In genomic region chr14:51328089-51328941, GRCh38 we compare ENCODE assay signal across 9 cellular contexts.
DNase-seq lines count a peak whose midpoint lies in the region; ATAC-seq, FAIRE-seq and TF ChIP-seq lines count a peak whose summit lies in the region.
"Had no signal": no experiment of that assay in that cellular context is flagged by ENCODE, and none has a peak within 500 bp of the region (broad histone marks: within the 10 kb centered on the region; RNA-seq: fewer than 3 reads in every experiment).

No MANE protein-coding gene starts in this region.

- peak; percentile 79 for FAIRE-seq in bronchial epithelial cell (lab: Jason Lieb, UNC)

- no peaks in the 10 kb centered on the region for H3K9me3 Mint-ChIP-seq in activated T-cell treated with anti-CD3 and anti-CD28 coated beads, Interleukin-2, amount 50 U/mL, for 4 hours
- H3K9me3 Mint-ChIP-seq in neural crest cell, result no peaks in the 10 kb centered on the region
- H3K9me3 Mint-ChIP-seq in CD4-positive, alpha-beta T cell, result no peaks in the 10 kb centered on the region

- no peak overlapping the region for H3K4me3 Mint-ChIP-seq in activated T-cell treated with anti-CD3 and anti-CD28 coated beads, Interleukin-2, amount 50 U/mL, for 4 hours
- H3K4me3 Mint-ChIP-seq in neural crest cell, result no peak overlapping the region
- H3K4me3 Mint-ChIP-seq in CD4-positive, alpha-beta T cell, result no peak overlapping the region

- POLR2A ChIA-PET in CD4-positive, alpha-beta T cell (lab: Charles Lee), result no interaction called here

- H3K4me3 ChIP-seq in bronchial epithelial cell (ENCODE audit: low read depth, low read length) (no peak overlapping the region), aorta (ENCODE audit: low read length in 2 of 2) (no peak overlapping the region)

- 17 to 23% methylated on average over 9 of the region's 9 CpGs for WGBS in aorta, 2 donors

- CTCF ChIA-PET in CD4-positive, alpha-beta T cell (lab: Charles Lee), result no interaction called here

- peak; percentile 77 to 87 for ATAC-seq in activated T-cell treated with anti-CD3 and anti-CD28 coated beads, Interleukin-2, amount 50 U/mL, for 4 hours
- ATAC-seq in aorta (ENCODE audit: low FRiP score) (peak; percentile 74), GM21526 (IDR thresholded peaks at IDR 0.05; ENCODE audit: low FRiP score, unreplicated experiment) (no peak)
- ATAC-seq in CD4-positive, alpha-beta T cell (ENCODE audit: poor library complexity), result no peak

- peaks cover 0 to 4% of the 10 kb centered on the region in 2 donors for H3K4me1 ChIP-seq in aorta (ENCODE audit: control insufficient read depth in 1 of 2, insufficient read depth in 2 of 2, low read length in 2 of 2)

- intact Hi-C loops in aorta (cut with DNase I), result no loop called here
- intact Hi-C loops in CD4-positive, alpha-beta T cell (cut with DNase I, micrococcal nuclease), result no loop called here

- TF ChIP-seq CTCF in bronchial epithelial cell (IDR thresholded peaks at IDR 0.05; ENCODE audit: insufficient read depth, low read length, severe bottlenecking) (no peak), neural crest cell (conservative IDR thresholded peaks at IDR 0.05) (no peak)
- no peak for TF ChIP-seq CTCF in CD4-positive, alpha-beta T cell (IDR thresholded peaks at IDR 0.05)

- peak overlapping the region; percentile 79 for H3K27ac Mint-ChIP-seq in neural crest cell (ENCODE audit: unreplicated experiment)
- no peak overlapping the region for H3K27ac Mint-ChIP-seq in CD4-positive, alpha-beta T cell

- H3K27me3 ChIP-seq in bronchial epithelial cell (ENCODE audit: control insufficient read depth, insufficient read depth, low read length) (no peaks in the 10 kb centered on the region), aorta (ENCODE audit: control insufficient read depth in 1 of 2, insufficient read depth in 2 of 2, low read length in 1 of 2) (no peaks in the 10 kb centered on the region)
- H3K27me3 ChIP-seq in CD4-positive, alpha-beta T cell (ENCODE audit: control insufficient read depth, insufficient read depth, low read length), result peaks cover 30% of the 10 kb centered on the region

- no peaks in the 10 kb centered on the region for H3K9me3 ChIP-seq in aorta (ENCODE audit: control insufficient read depth, low read length)
- H3K9me3 ChIP-seq in CD4-positive, alpha-beta T cell (ENCODE audit: control insufficient read depth, low read length), result no peaks in the 10 kb centered on the region

- H3K4me1 Mint-ChIP-seq in activated T-cell treated with anti-CD3 and anti-CD28 coated beads, Interleukin-2, amount 50 U/mL, for 4 hours (ENCODE audit: low read depth), result peaks cover 1% of the 10 kb centered on the region
- H3K4me1 Mint-ChIP-seq in neural crest cell, result peaks cover 19% of the 10 kb centered on the region
- H3K4me1 Mint-ChIP-seq in CD4-positive, alpha-beta T cell (ENCODE audit: low read depth), result no peaks in the 10 kb centered on the region

- peak overlapping the region in 1 of 2 donors; percentile 54 for H3K27ac ChIP-seq in aorta (ENCODE audit: low read depth in 1 of 2, low read length in 2 of 2)
- H3K27ac ChIP-seq in CD4-positive, alpha-beta T cell (ENCODE audit: low read depth, low read length), result no peak overlapping the region

- no peak for DNase-seq in activated T-cell treated with anti-CD3 and anti-CD28 coated beads, Interleukin-2, amount 50 U/mL, for 4 hours
- DNase-seq in activated T-cell treated with anti-CD3 and anti-CD28 coated beads for 4 hours (no peak), bronchial epithelial cell (ENCODE audit: low read depth) (peak; percentile 74), neural crest cell (ENCODE audit: low read depth, low spot score) (no peak), aorta (peak in 1 of 2 donors; percentile 52), DMS114 treated with DMSO at 0.1 percent for 48 hours (lab: John Stamatoyannopoulos, UW; ENCODE audit: unreplicated experiment) (no peak)
- DNase-seq in CD4-positive, alpha-beta T cell, result no peak

- peaks cover 47% of the 10 kb centered on the region for H3K27me3 Mint-ChIP-seq in activated T-cell treated with anti-CD3 and anti-CD28 coated beads, Interleukin-2, amount 50 U/mL, for 4 hours (ENCODE audit: low read depth)
- no peaks in the 10 kb centered on the region for H3K27me3 Mint-ChIP-seq in neural crest cell (ENCODE audit: low read depth)
- H3K27me3 Mint-ChIP-seq in CD4-positive, alpha-beta T cell, result peaks cover 44% of the 10 kb centered on the region
- H3K27me3 Mint-ChIP-seq: CD4-positive, CD25-positive, alpha-beta regulatory T cell had no signal

- H3K36me3 ChIP-seq in bronchial epithelial cell (ENCODE audit: control insufficient read depth, insufficient read depth, low read length) (no peaks in the 10 kb centered on the region), aorta (ENCODE audit: control insufficient read depth in 1 of 2, insufficient read depth in 2 of 2, low read length in 1 of 2) (no peaks in the 10 kb centered on the region)

- H3K36me3 Mint-ChIP-seq in activated T-cell treated with anti-CD3 and anti-CD28 coated beads, Interleukin-2, amount 50 U/mL, for 4 hours (ENCODE audit: insufficient read depth), result no peaks in the 10 kb centered on the region
- H3K36me3 Mint-ChIP-seq in neural crest cell (ENCODE audit: low read depth), result no peaks in the 10 kb centered on the region
- H3K36me3 Mint-ChIP-seq in CD4-positive, alpha-beta T cell (ENCODE audit: low read depth), result no peaks in the 10 kb centered on the region
- H3K36me3 Mint-ChIP-seq: CD4-positive, CD25-positive, alpha-beta regulatory T cell had no signal

Comparison
In these comparisons a context has a peak if more than half of its experiments do, and no peak if none do; other contexts are left out.
1. ATAC-seq: peak in activated T-cell treated with anti-CD3 and anti-CD28 coated beads, Interleukin-2, amount 50 U/mL, for 4 hours (2 of 2) and aorta (single experiment); none in CD4-positive, alpha-beta T cell (single experiment) and GM21526 (single experiment).